Comparison of ENCODE assay signal across 19 cellular contexts in genomic region chr12:105705235-105705634, GRCh38.
"Had no signal": no experiment of that assay in that cellular context is flagged by ENCODE, and none has a peak within 500 bp of the region (broad histone marks: within the 10 kb centered on the region; RNA-seq: fewer than 3 reads in every experiment).

No MANE protein-coding gene starts in this region.

- H3K27me3 Mint-ChIP-seq: activated CD4-positive, alpha-beta T cell treated with anti-CD3 and anti-CD28 coated beads for 36 hours; activated CD8-positive, alpha-beta T cell treated with anti-CD3 and anti-CD28 coated beads for 36 hours; central memory CD8-positive, alpha-beta T cell had no signal

- H3K27me3 ChIP-seq: brain microvascular endothelial cell, gastroesophageal sphincter, heart left ventricle, suprapubic skin, upper lobe of left lung had no signal

- DNase-seq: activated naive CD4-positive, alpha-beta T cell; activated T-cell treated with anti-CD3 and anti-CD28 coated beads, Interleukin-2, amount 50 U/mL, for 1 hour; cortex of kidney; effector CD4-positive, alpha-beta T cell; immature natural killer cell; natural killer cell; occipital lobe; stimulated activated naive CD8-positive, alpha-beta T cell treated with anti-CD3 and anti-CD28 coated beads, Interleukin-15, amount 100 ng/mL, for 72 hours had no signal

- H3K9me3 Mint-ChIP-seq: activated CD8-positive, alpha-beta T cell treated with anti-CD3 and anti-CD28 coated beads for 36 hours; activated T-helper 17 cell treated with anti-CD3 and anti-CD28 coated beads, Interleukin-2, amount 50 U/mL, for 72 hours; central memory CD8-positive, alpha-beta T cell; natural killer cell; stimulated activated naive CD8-positive, alpha-beta T cell treated with anti-CD3 and anti-CD28 coated beads, Interleukin-15, amount 100 ng/mL, for 72 hours had no signal

- H3K36me3 ChIP-seq: brain microvascular endothelial cell, gastroesophageal sphincter, heart left ventricle, suprapubic skin, upper lobe of left lung had no signal

- ATAC-seq: activated CD4-positive, alpha-beta T cell treated with anti-CD3 and anti-CD28 coated beads for 36 hours; activated CD8-positive, alpha-beta T cell treated with anti-CD3 and anti-CD28 coated beads for 36 hours; activated T-helper 17 cell treated with anti-CD3 and anti-CD28 coated beads, Interleukin-2, amount 50 U/mL, for 72 hours; natural killer cell; stimulated activated naive CD8-positive, alpha-beta T cell treated with anti-CD3 and anti-CD28 coated beads, Interleukin-15, amount 100 ng/mL, for 72 hours had no signal

- H3K4me3 ChIP-seq: gastroesophageal sphincter, heart left ventricle, skin epidermis, suprapubic skin, upper lobe of left lung had no signal

- H3K9me3 ChIP-seq: gastroesophageal sphincter, suprapubic skin, upper lobe of left lung had no signal

- H3K27ac ChIP-seq: gastroesophageal sphincter, suprapubic skin had no signal

- H3K27ac Mint-ChIP-seq: activated CD4-positive, alpha-beta T cell treated with anti-CD3 and anti-CD28 coated beads for 36 hours; activated CD8-positive, alpha-beta T cell treated with anti-CD3 and anti-CD28 coated beads for 36 hours; activated T-helper 17 cell treated with anti-CD3 and anti-CD28 coated beads, Interleukin-2, amount 50 U/mL, for 72 hours; immature natural killer cell; natural killer cell; stimulated activated naive CD8-positive, alpha-beta T cell treated with anti-CD3 and anti-CD28 coated beads, Interleukin-15, amount 100 ng/mL, for 72 hours; WTC11 had no signal

- H3K4me1 Mint-ChIP-seq: activated CD4-positive, alpha-beta T cell treated with anti-CD3 and anti-CD28 coated beads for 36 hours; activated T-helper 17 cell treated with anti-CD3 and anti-CD28 coated beads, Interleukin-2, amount 50 U/mL, for 72 hours; central memory CD8-positive, alpha-beta T cell; immature natural killer cell; natural killer cell; stimulated activated naive CD8-positive, alpha-beta T cell treated with anti-CD3 and anti-CD28 coated beads, Interleukin-15, amount 100 ng/mL, for 72 hours had no signal

- H3K36me3 Mint-ChIP-seq: immature natural killer cell, natural killer cell had no signal

- H3K4me3 Mint-ChIP-seq: activated CD4-positive, alpha-beta T cell treated with anti-CD3 and anti-CD28 coated beads for 36 hours; activated CD8-positive, alpha-beta T cell treated with anti-CD3 and anti-CD28 coated beads for 36 hours; activated T-helper 17 cell treated with anti-CD3 and anti-CD28 coated beads, Interleukin-2, amount 50 U/mL, for 72 hours; central memory CD8-positive, alpha-beta T cell; immature natural killer cell; natural killer cell; stimulated activated naive CD8-positive, alpha-beta T cell treated with anti-CD3 and anti-CD28 coated beads, Interleukin-15, amount 100 ng/mL, for 72 hours; WTC11 had no signal
